Comparison of ENCODE assay signal across 8 cellular contexts in the genomic region with DNA sequence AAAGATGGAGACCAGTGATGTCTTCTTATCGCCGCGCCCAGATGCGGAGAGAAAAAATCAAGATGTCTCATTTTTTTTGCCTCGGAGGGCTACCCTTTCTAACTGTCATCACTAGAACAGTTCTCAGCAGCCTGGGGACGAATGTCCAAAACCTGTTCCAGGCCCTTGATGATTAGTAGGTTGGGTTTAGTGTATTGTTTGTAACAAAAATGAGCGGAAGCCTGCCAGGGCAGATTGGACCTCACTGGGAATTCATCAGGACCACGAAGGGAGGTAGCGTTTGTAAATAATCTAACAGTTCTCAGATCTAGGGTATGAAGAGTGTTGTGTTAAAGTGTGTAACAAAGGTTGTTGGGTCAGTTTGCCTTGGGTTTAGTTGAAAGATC. TPM values are rescaled to one million over a fixed set of nuclear protein-coding genes. Genes with fewer than 3 reads are reported as not detected.
DNase-seq lines count a peak whose midpoint lies in the region; ATAC-seq and TF ChIP-seq lines count a peak whose summit lies in the region.

No MANE protein-coding gene starts in this region.

- H3K18ac ChIP-seq in mesenchymal stem cell (ENCODE audit: low read depth in 1 of 2, low read length in 2 of 2) = peak overlapping the region in 1 of 2 experiments; percentile 61

- H3K27me3 ChIP-seq in heart right ventricle (no peaks in the 10 kb centered on the region), body of pancreas (no peaks in the 10 kb centered on the region), mesenchymal stem cell (ENCODE audit: control insufficient read depth in 1 of 2, insufficient read depth in 1 of 2, low read length in 2 of 2) (peaks cover 0 to 7% of the 10 kb centered on the region in 2 experiments)

- H2BK5ac ChIP-seq in mesenchymal stem cell (ENCODE audit: low read depth, low read length, poor library complexity, severe bottlenecking) = no peak overlapping the region

- intact Hi-C loops in heart right ventricle (cut with DNase I) (loop anchor here in 4 of 10 donors (2.0 to 10.0 kb wide), 4 partner anchors 70 to 518 kb away; a partner anchor contains a TSS), Right ventricle myocardium inferior (cut with DNase I) (loop anchor here (2.0 to 5.0 kb wide), 2 partner anchors 74 to 105 kb away; a partner anchor contains a TSS), body of pancreas (cut with DNase I) (no loop called here)

- H3K4ac ChIP-seq in mesenchymal stem cell (ENCODE audit: low read depth in 1 of 2, low read length in 2 of 2) = peak overlapping the region in 1 of 2 experiments; percentile 17

- peak overlapping the region; percentile 57 to 89 (median 78) for H3K4me3 ChIP-seq in heart right ventricle
- peak overlapping the region; percentile 75 to 82 for H3K4me3 ChIP-seq in body of pancreas
- peak overlapping the region; percentile 90 to 92 for H3K4me3 ChIP-seq in mesenchymal stem cell (ENCODE audit: insufficient read depth in 1 of 2, low read depth in 1 of 2, low read length in 2 of 2)
- H3K4me3 ChIP-seq in urinary bladder (ENCODE audit: low read depth, low read length) = peak overlapping the region; percentile 74

- no peak overlapping the region for H2AK5ac ChIP-seq in mesenchymal stem cell (ENCODE audit: low read length, severe bottlenecking)

- peak overlapping the region; percentile 94 for H3K9ac ChIP-seq in mesenchymal stem cell (ENCODE audit: low read length)

- ATAC-seq in heart right ventricle (peak in 1 of 8 donors; percentile 0), Right ventricle myocardium inferior (no peak), body of pancreas (no peak), GM21515 (IDR thresholded peaks at IDR 0.05; ENCODE audit: unreplicated experiment) (no peak), GM21825 (IDR thresholded peaks at IDR 0.05; ENCODE audit: unreplicated experiment) (no peak)

- H2AFZ ChIP-seq in mesenchymal stem cell (ENCODE audit: low read depth, low read length) = no peak overlapping the region

- H2BK15ac ChIP-seq in mesenchymal stem cell (ENCODE audit: low read depth, poor library complexity, severe bottlenecking) = no peak overlapping the region

- no peak overlapping the region for H3K14ac ChIP-seq in mesenchymal stem cell (ENCODE audit: low read length in 2 of 2)

- H2BK120ac ChIP-seq in mesenchymal stem cell (ENCODE audit: low read depth, low read length) = no peak overlapping the region

- H3K23ac ChIP-seq in mesenchymal stem cell (ENCODE audit: low read length in 2 of 2) = no peak overlapping the region

- TF ChIP-seq CTCF in heart right ventricle (IDR thresholded peaks at IDR 0.05) (no peak), body of pancreas (IDR thresholded peaks at IDR 0.05) (no peak)

- no peaks in the 10 kb centered on the region for H3K36me3 ChIP-seq in heart right ventricle
- H3K36me3 ChIP-seq in body of pancreas (replicated peaks in 1 of 2; ENCODE audit: insufficient read depth in 1 of 2, low read depth in 2 of 2) = no peaks in the 10 kb centered on the region
- peaks cover 0 to 5% of the 10 kb centered on the region in 2 experiments for H3K36me3 ChIP-seq in mesenchymal stem cell (ENCODE audit: control insufficient read depth in 1 of 2, insufficient read depth in 2 of 2, low read depth in 1 of 2, low read length in 2 of 2)
- H3K36me3 ChIP-seq in urinary bladder (ENCODE audit: insufficient read depth) = no peaks in the 10 kb centered on the region

- no peak overlapping the region for H4K8ac ChIP-seq in mesenchymal stem cell (ENCODE audit: low read length)

- TF ChIP-seq POLR2A in body of pancreas (IDR thresholded peaks at IDR 0.05) = no peak

- H4K91ac ChIP-seq in mesenchymal stem cell (ENCODE audit: low read length) = no peak overlapping the region

- 1 to 10% methylated on average over 9 of the region's 9 CpGs for WGBS in heart right ventricle, 2 donors
- WGBS in body of pancreas, 2 donors = 0% methylated on average over 9 of the region's 9 CpGs
- 15% methylated on average over 8 of the region's 9 CpGs for WGBS in mesenchymal stem cell
- 5% methylated on average over 9 of the region's 9 CpGs for WGBS in urinary bladder

- H3K27ac ChIP-seq in heart right ventricle (peak overlapping the region; percentile 81 to 97 (median 92)), body of pancreas (peak overlapping the region; percentile 65 to 90 (median 85)), mesenchymal stem cell (ENCODE audit: low read length, poor library complexity, severe bottlenecking) (no peak overlapping the region), urinary bladder (ENCODE audit: low read depth) (peak overlapping the region; percentile 77)

- H3K4me2 ChIP-seq in mesenchymal stem cell (ENCODE audit: low read length, poor library complexity, severe bottlenecking) = peak overlapping the region; percentile 75

- H3K9me3 ChIP-seq in heart right ventricle (no peaks in the 10 kb centered on the region), body of pancreas (no peaks in the 10 kb centered on the region), mesenchymal stem cell (ENCODE audit: control insufficient read depth, low read length) (no peaks in the 10 kb centered on the region)

- no peak overlapping the region for H2BK12ac ChIP-seq in mesenchymal stem cell (ENCODE audit: low read length in 2 of 2)

- H3K79me1 ChIP-seq in mesenchymal stem cell (replicated peaks; ENCODE audit: low read length, poor library complexity, severe bottlenecking) = peaks cover 13% of the 10 kb centered on the region

- H3K4me1 ChIP-seq in heart right ventricle (peaks cover 6 to 70% (median 56%) of the 10 kb centered on the region in 9 donors), body of pancreas (peaks cover 53% of the 10 kb centered on the region), mesenchymal stem cell (ENCODE audit: control insufficient read depth, insufficient read depth, low read depth, low read length) (peaks cover 8% of the 10 kb centered on the region), urinary bladder (ENCODE audit: insufficient read depth) (peaks cover 1% of the 10 kb centered on the region)

- DNase-seq in heart right ventricle = no peak
- no peak for DNase-seq in Right ventricle myocardium inferior (ENCODE audit: missing footprints)
- DNase-seq in body of pancreas = no peak
- DNase-seq in mesenchymal stem cell = no peak
- DNase-seq in cerebellar nuclear complex (lab: John Stamatoyannopoulos, UW) = no peak

RNA-seq across cellular contexts. Expression of a gene that starts 0.8 kb away (rescaled TPM):
- total RNA-seq in heart right ventricle (10 to 100 TPM; 12.5 to 28.4 (median 23.1) TPM), Right ventricle myocardium inferior (19.7 TPM), body of pancreas (10 to 100 TPM in 1 of 2 donors, 1 to 10 TPM in 1; 6.9 to 20.0 TPM), urinary bladder (32.3 TPM)
- polyA plus RNA-seq in heart right ventricle (10 to 100 TPM in 1 of 2 donors, 1 to 10 TPM in 1; 4.3 to 10.0 TPM), urinary bladder (18.5 TPM)
- polyA plus RNA-seq in mesenchymal stem cell (2013, experiment 1 of 2) = 2.9 TPM
- polyA plus RNA-seq in mesenchymal stem cell (2013, experiment 2 of 2) = 3.2 TPM
